In genomic region chr1:206679738-206680211, GRCh38 we compare ENCODE assay signal across 1 cellular context.
TF ChIP-seq lines count a peak whose summit lies in the region.

No MANE protein-coding gene starts in this region.

TF ChIP-seq in GM12878, 131 proteins besides CTCF, POLR2A, EP300 and RAD21 (continued from another document and continues in another):
- TF ChIP-seq ATF2 (IDR thresholded peaks at IDR 0.05; ENCODE audit: low read length) (peak; percentile 67), ZBTB11 (CRISPR knock-in tag; IDR thresholded peaks at IDR 0.05) (no peak), HSF1 (IDR thresholded peaks at IDR 0.05; ENCODE audit: low read depth, low read length) (no peak), USF2 (IDR thresholded peaks at IDR 0.05; ENCODE audit: borderline replicate concordance, low read depth, low read length) (no peak), WRNIP1 (IDR thresholded peaks at IDR 0.05; ENCODE audit: borderline replicate concordance, low read depth, low read length) (no peak), SREBF2 (IDR thresholded peaks at IDR 0.05; ENCODE audit: low read length) (no peak), CREB1 (IDR thresholded peaks at IDR 0.05; ENCODE audit: low read depth) (peak; percentile 56; the same call in 1 of the 2 replicates), NR2C1 (IDR thresholded peaks at IDR 0.05) (peak; percentile 75), RFX5 (IDR thresholded peaks at IDR 0.05; ENCODE audit: low read depth, low read length) (no peak), IRF3 (IDR thresholded peaks at IDR 0.05) (no peak), RCOR1 (conservative IDR thresholded peaks at IDR 0.05; ENCODE audit: low read depth, low read length) (0 out of 2 replicates have a peak, but pooled peaks have one; percentile 70), MLLT1 (IDR thresholded peaks at IDR 0.05) (peak; percentile 70), ZBED1 (IDR thresholded peaks at IDR 0.05; ENCODE audit: borderline replicate concordance) (peak; percentile 82; the same call in 1 of the 2 replicates), EZH2 (IDR thresholded peaks at IDR 0.05; ENCODE audit: borderline replicate concordance, control insufficient read depth, low read depth, low read length) (peak; percentile 80; the same call in 1 of the 2 replicates), ATF7 (IDR thresholded peaks at IDR 0.05; ENCODE audit: low read depth) (peak; percentile 86), SIN3A (IDR thresholded peaks at IDR 0.05; ENCODE audit: low read depth, low read length) (no peak; the same call in 1 of the 2 replicates), EGR1 (IDR thresholded peaks at IDR 0.05; ENCODE audit: borderline replicate concordance in 1 of 2, low read depth in 2 of 2, low read length in 2 of 2) (no peak), SMAD1 (IDR thresholded peaks at IDR 0.05; ENCODE audit: low read depth, partially characterized antibody) (no peak), RELA (IDR thresholded peaks at IDR 0.05; ENCODE audit: borderline replicate concordance, partially characterized antibody) (peak; percentile 59), MAX (IDR thresholded peaks at IDR 0.05; ENCODE audit: low read depth, low read length) (no peak; the same call in 1 of the 2 replicates), NR2F1 (conservative IDR thresholded peaks at IDR 0.05) (peak; percentile 100), SMARCA5 (IDR thresholded peaks at IDR 0.05) (no peak), BMI1 (IDR thresholded peaks at IDR 0.05; ENCODE audit: borderline replicate concordance) (peak; percentile 91), CUX1 (IDR thresholded peaks at IDR 0.05; ENCODE audit: insufficient replicate concordance, low read depth, low read length) (no peak), NFXL1 (IDR thresholded peaks at IDR 0.05; ENCODE audit: borderline replicate concordance) (no peak), PKNOX1 (IDR thresholded peaks at IDR 0.05) (peak; percentile 40; the same call in 1 of the 2 replicates), E4F1 (IDR thresholded peaks at IDR 0.05; ENCODE audit: borderline replicate concordance, partially characterized antibody) (no peak), ZNF217 (IDR thresholded peaks at IDR 0.05) (peak; percentile 91), TCF7 (IDR thresholded peaks at IDR 0.05; ENCODE audit: borderline replicate concordance) (peak; percentile 91), BCL11A (IDR thresholded peaks at IDR 0.05; ENCODE audit: low read depth, low read length) (peak; percentile 98), MTA2 (IDR thresholded peaks at IDR 0.05; ENCODE audit: low read depth) (peak; percentile 100), HDAC6 (IDR thresholded peaks at IDR 0.05; ENCODE audit: unreplicated experiment) (no peak), IRF5 (IDR thresholded peaks at IDR 0.05; ENCODE audit: borderline replicate concordance) (no peak), MTA3 (IDR thresholded peaks at IDR 0.05; ENCODE audit: borderline replicate concordance, low read length) (peak; percentile 97), KLF5 (IDR thresholded peaks at IDR 0.05; ENCODE audit: partially characterized antibody) (no peak), JUNB (IDR thresholded peaks at IDR 0.05) (peak; percentile 66), STAT1 (conservative IDR thresholded peaks at IDR 0.05) (no peak)
